Comparison of ENCODE assay signal across 8 cellular contexts in genomic region chrX:38220936-38221386, GRCh38. TPM values are rescaled to one million over a fixed set of nuclear protein-coding genes. Genes with fewer than 3 reads are reported as not detected.
DNase-seq lines count a peak whose midpoint lies in the region; ATAC-seq and TF ChIP-seq lines count a peak whose summit lies in the region.

No MANE protein-coding gene starts in this region.

- H3K27me3 ChIP-seq in H7 (ENCODE audit: control insufficient read depth, insufficient read depth, low read length) (peaks cover 32% of the 10 kb centered on the region), heart left ventricle (peaks cover 0 to 65% (median 0%) of the 10 kb centered on the region in 9 donors), psoas muscle (ENCODE audit: insufficient read depth in 3 of 3, low read length in 2 of 3) (peaks cover 0 to 60% (median 3%) of the 10 kb centered on the region in 3 donors)

- CTCF ChIA-PET in activated B cell treated with CpG ODN at 0.5 μM for 24 hours (lab: Charles Lee) = no interaction called here

- H3K36me3 ChIP-seq in H7 (replicated peaks; ENCODE audit: control insufficient read depth, insufficient read depth, low read length) = no peaks in the 10 kb centered on the region
- no peaks in the 10 kb centered on the region for H3K36me3 ChIP-seq in heart left ventricle
- H3K36me3 ChIP-seq in psoas muscle (ENCODE audit: insufficient read depth in 1 of 2, low read depth in 1 of 2) = no peaks in the 10 kb centered on the region

- peaks cover 4% of the 10 kb centered on the region for H3K4me1 Mint-ChIP-seq in activated B cell treated with CpG ODN at 0.5 μM for 24 hours

- H3K36me3 Mint-ChIP-seq in activated B cell treated with CpG ODN at 0.5 μM for 24 hours (ENCODE audit: low read depth) = no peaks in the 10 kb centered on the region

- 8 to 32% (median 18%) methylated on average over 23 to 24 of the region's 24 CpGs for WGBS in heart left ventricle, 4 donors
- WGBS in psoas muscle, 3 donors = 9 to 32% (median 17%) methylated on average over 19 to 24 of the region's 24 CpGs

- H3K4me1 ChIP-seq in heart left ventricle (no peaks in the 10 kb centered on the region), psoas muscle (no peaks in the 10 kb centered on the region)

- peaks cover 35% of the 10 kb centered on the region for H3K27me3 Mint-ChIP-seq in activated B cell treated with CpG ODN at 0.5 μM for 24 hours

- H3K27ac ChIP-seq in heart left ventricle (peak overlapping the region in 10 of 12 donors; percentile 46 to 77 (median 68)), psoas muscle (no peak overlapping the region)

- H3K4me3 ChIP-seq in H7 (ENCODE audit: insufficient read depth, low read depth, low read length) = peak overlapping the region; percentile 57
- H3K4me3 ChIP-seq in heart left ventricle = peak overlapping the region in 11 of 12 donors; percentile 46 to 75 (median 61)
- H3K4me3 ChIP-seq in psoas muscle = peak overlapping the region; percentile 59

- TF ChIP-seq CTCF in activated B cell treated with CpG ODN at 0.5 μM for 24 hours (IDR thresholded peaks at IDR 0.05) (no peak), heart left ventricle (IDR thresholded peaks at IDR 0.05) (no peak), psoas muscle (IDR thresholded peaks at IDR 0.05) (no peak)

- H3K9me3 ChIP-seq in heart left ventricle (no peaks in the 10 kb centered on the region), psoas muscle (no peaks in the 10 kb centered on the region)

- no peak overlapping the region for H3K27ac Mint-ChIP-seq in activated B cell treated with CpG ODN at 0.5 μM for 24 hours

- intact Hi-C loops in activated B cell treated with CpG ODN at 0.5 μM for 24 hours (cut with micrococcal nuclease) (no loop called here), heart left ventricle (cut with DNase I) (no loop called here), psoas muscle (cut with DNase I) (no loop called here)

- POLR2A ChIA-PET in activated B cell treated with CpG ODN at 0.5 μM for 24 hours (lab: Charles Lee) = no interaction called here

- peak overlapping the region; percentile 46 for H3K4me3 Mint-ChIP-seq in activated B cell treated with CpG ODN at 0.5 μM for 24 hours

- H3K9me3 Mint-ChIP-seq in activated B cell treated with CpG ODN at 0.5 μM for 24 hours = no peaks in the 10 kb centered on the region

- no peak for DNase-seq in H7
- DNase-seq in activated B cell treated with CpG ODN at 0.5 μM for 24 hours = no peak
- peak in 2 of 5 donors; percentile 34 to 51 for DNase-seq in heart left ventricle
- DNase-seq in psoas muscle = peak; percentile 48 to 58
- no peak for DNase-seq in DMS53 treated with DMSO at 0.1 percent for 48 hours (lab: John Stamatoyannopoulos, UW; ENCODE audit: unreplicated experiment)
- no peak for DNase-seq in cerebellum (ENCODE audit: low spot score)

- no peak for ATAC-seq in activated B cell treated with CpG ODN at 0.5 μM for 24 hours (ENCODE audit: low read depth)
- ATAC-seq in heart left ventricle = peak in 3 of 4 donors; percentile 62 to 84 (median 78)
- ATAC-seq in psoas muscle = peak in 1 of 4 donors; percentile 45
- ATAC-seq in GM21360 (IDR thresholded peaks at IDR 0.05; ENCODE audit: unreplicated experiment) = no peak
- ATAC-seq in GM18870 (IDR thresholded peaks at IDR 0.05; ENCODE audit: unreplicated experiment) = no peak

- TF ChIP-seq POLR2A in heart left ventricle (IDR thresholded peaks at IDR 0.05) = no peak

RNA-seq across cellular contexts. Expression of gene SRPX, which starts 0.3 kb away (rescaled TPM):
- total RNA-seq in H7 (2014; rRNA removed; shearing (Covaris generic)) = 8.0 and 9.9 TPM in 2 replicates
- total RNA-seq in activated B cell treated with CpG ODN at 0.5 μM for 24 hours = not detected in 2 replicates
- total RNA-seq in heart left ventricle = 10 to 100 TPM; 38.2 to 85.2 (median 53.8) TPM
- 100 to 1,000 TPM in 1 of 2 donors, 10 to 100 TPM in 1; 45.0 to 137 TPM for polyA plus RNA-seq in heart left ventricle
- 10 to 100 TPM in 3 of 4 donors, 1 to 10 TPM in 1; 8.3 to 22.5 (median 13.8) TPM for total RNA-seq in psoas muscle
- polyA plus RNA-seq in psoas muscle = 10 to 100 TPM; 12.3 to 42.1 (median 19.7) TPM
- total RNA-seq in cerebellum = 5.2 TPM

Comparison
In these comparisons a context has a peak if more than half of its experiments do, and no peak if none do; other contexts are left out.
1. DNase-seq: peak in psoas muscle (2 of 2); none in H7 (single experiment), activated B cell treated with CpG ODN at 0.5 μM for 24 hours (single experiment), DMS53 treated with DMSO at 0.1 percent for 48 hours (single experiment) and cerebellum (single experiment).
2. ATAC-seq: peak in heart left ventricle (3 of 4); none in activated B cell treated with CpG ODN at 0.5 μM for 24 hours (single experiment), GM21360 (single experiment) and GM18870 (single experiment).
3. Peak in every context shown above with its lines, with median percentiles within 50 percentile points of each other: H3K4me3 ChIP-seq.